In the genomic region with DNA sequence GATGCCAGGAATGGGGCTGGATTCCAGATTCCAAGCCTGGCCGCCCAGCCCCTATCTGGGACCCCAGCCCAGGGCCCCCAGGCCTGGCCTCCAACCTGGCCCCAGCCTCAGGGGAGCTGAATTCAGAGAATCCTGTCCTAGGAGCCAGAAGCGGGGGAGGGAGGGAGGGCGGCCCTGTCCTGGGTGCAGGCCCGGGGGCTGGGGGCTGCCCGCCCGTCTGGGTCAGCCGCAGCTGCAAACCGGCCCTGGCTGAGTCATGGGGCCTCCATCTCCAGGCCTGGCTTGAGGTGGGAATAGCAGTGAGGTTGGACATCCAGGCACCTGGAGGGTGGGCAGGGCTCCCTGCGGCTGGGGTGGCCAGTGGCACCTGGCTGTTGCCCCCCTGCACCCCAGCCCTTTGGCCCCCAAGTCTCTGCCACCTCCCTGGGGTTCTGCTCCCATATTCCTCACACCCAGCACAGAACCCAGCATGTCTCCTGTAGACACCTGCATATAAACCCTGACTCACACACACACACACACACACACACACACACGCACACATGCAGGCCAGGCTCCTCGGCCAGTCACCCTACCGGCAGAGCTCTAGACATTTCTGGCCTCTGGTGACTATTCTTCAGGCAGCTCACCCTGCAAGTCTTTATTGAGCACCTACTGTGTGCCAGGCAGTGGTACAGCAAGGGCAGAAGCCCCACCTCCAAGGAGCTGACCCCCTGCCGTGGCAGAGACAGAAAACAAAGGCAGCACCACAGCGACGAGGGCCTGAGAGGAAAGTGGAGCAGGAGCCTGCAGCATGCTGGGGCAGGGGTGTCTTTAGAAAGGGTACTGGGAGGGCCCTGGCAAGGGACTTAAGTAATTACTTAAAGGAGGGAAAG, we compare ENCODE assay signal across 21 cellular contexts. TPM values are rescaled to one million over a fixed set of nuclear protein-coding genes. Genes with fewer than 3 reads are reported as not detected.
A peak's percentile ranks its signal among the peaks of the same experiment; 100 is the strongest.
DNase-seq lines count a peak whose midpoint lies in the region; ATAC-seq, FAIRE-seq and TF ChIP-seq lines count a peak whose summit lies in the region.
"Had no signal": no experiment of that assay in that cellular context is flagged by ENCODE, and none has a peak within 500 bp of the region (broad histone marks: within the 10 kb centered on the region; RNA-seq: fewer than 3 reads in every experiment).

No MANE protein-coding gene starts in this region.

- no peak overlapping the region for H3K4me3 Mint-ChIP-seq in MCF 10A (ENCODE audit: unreplicated experiment)
- no peak overlapping the region for H3K4me3 Mint-ChIP-seq in astrocyte (ENCODE audit: unreplicated experiment)
- H3K4me3 Mint-ChIP-seq: activated CD4-positive, alpha-beta T cell treated with anti-CD3 and anti-CD28 coated beads, Interleukin-2, amount 10 ng/mL, durations not matched to agents 24 days and 14 days; CD14-positive monocyte; stimulated activated effector memory CD8-positive, alpha-beta T cell treated with anti-CD3 and anti-CD28 coated beads, Interleukin-12 subunit alpha, Interleukin-12 subunit beta, amount 100 ng/mL, for 72 hours had no signal

- H3K4me1 Mint-ChIP-seq in MCF 10A (ENCODE audit: insufficient read depth, unreplicated experiment) (peaks cover 17% of the 10 kb centered on the region), astrocyte (ENCODE audit: low read depth, unreplicated experiment) (peaks cover 29% of the 10 kb centered on the region)
- H3K4me1 Mint-ChIP-seq: activated CD4-positive, alpha-beta T cell treated with anti-CD3 and anti-CD28 coated beads, Interleukin-2, amount 10 ng/mL, durations not matched to agents 24 days and 14 days; stimulated activated effector memory CD8-positive, alpha-beta T cell treated with anti-CD3 and anti-CD28 coated beads, Interleukin-12 subunit alpha, Interleukin-12 subunit beta, amount 100 ng/mL, for 72 hours had no signal

- no peak overlapping the region for H3K4me2 ChIP-seq in astrocyte (ENCODE audit: low read length)
- H3K4me2 ChIP-seq: KMS-11 had no signal

- intact Hi-C loops in MCF 10A (cut with micrococcal nuclease) = no loop called here
- intact Hi-C loops in breast epithelium (cut with DNase I; ENCODE audit: low total_unique reads) = loop anchor here (10.0 kb wide), 1 partner anchor 110 kb away; no protein-coding TSS in a partner anchor
- intact Hi-C loops in kidney (cut with DNase I) = no loop called here

- no peak for ATAC-seq in GM21723 (IDR thresholded peaks at IDR 0.05; ENCODE audit: unreplicated experiment)
- no peak for ATAC-seq in GM18873 (IDR thresholded peaks at IDR 0.05; ENCODE audit: low FRiP score, unreplicated experiment)
- ATAC-seq: pancreas; stimulated activated effector memory CD8-positive, alpha-beta T cell treated with anti-CD3 and anti-CD28 coated beads, Interleukin-12 subunit alpha, Interleukin-12 subunit beta, amount 100 ng/mL, for 72 hours had no signal

- no peak overlapping the region for H3K9ac ChIP-seq in astrocyte (ENCODE audit: low read length)
- no peak overlapping the region for H3K9ac ChIP-seq in kidney (ENCODE audit: low read length in 2 of 2)
- H3K9ac ChIP-seq: KMS-11 had no signal

- H3K9me3 ChIP-seq in breast epithelium = no peaks in the 10 kb centered on the region
- no peaks in the 10 kb centered on the region for H3K9me3 ChIP-seq in astrocyte (ENCODE audit: insufficient read depth, low read depth, low read length)
- no peaks in the 10 kb centered on the region for H3K9me3 ChIP-seq in kidney (ENCODE audit: control insufficient read depth in 1 of 2, low read length in 2 of 2)
- H3K9me3 ChIP-seq: pancreas had no signal

- H4K20me1 ChIP-seq in astrocyte (ENCODE audit: insufficient read depth, low read length) = no peaks in the 10 kb centered on the region

- H3K27me3 ChIP-seq in breast epithelium = no peaks in the 10 kb centered on the region
- H3K27me3 ChIP-seq in astrocyte (ENCODE audit: insufficient read depth, low read length) = no peaks in the 10 kb centered on the region
- H3K27me3 ChIP-seq: cardiac muscle cell, pancreas had no signal

- no peak overlapping the region for H2AFZ ChIP-seq in astrocyte (ENCODE audit: low read depth, low read length)

- TF ChIP-seq CTCF in MCF 10A (IDR thresholded peaks at IDR 0.05; ENCODE audit: unreplicated experiment) (no peak), breast epithelium (IDR thresholded peaks at IDR 0.05) (no peak), astrocyte (IDR thresholded peaks at IDR 0.05; ENCODE audit: insufficient read depth, low read depth, low read length) (no peak), kidney (IDR thresholded peaks at IDR 0.05; ENCODE audit: borderline replicate concordance, extremely low read depth, insufficient read depth) (no peak)

- FAIRE-seq in astrocyte (lab: Jason Lieb, UNC) (no peak), kidney (lab: Jason Lieb, UNC) (no peak), GM12892 (lab: Jason Lieb, UNC) (no peak)
- FAIRE-seq: GM19239, pancreas had no signal

- H3K4me3 ChIP-seq in breast epithelium (no peak overlapping the region), astrocyte (ENCODE audit: insufficient read depth, low read depth, low read length) (no peak overlapping the region), kidney (ENCODE audit: low read length in 2 of 2) (no peak overlapping the region)
- H3K4me3 ChIP-seq: cardiac muscle cell, pancreas, skin epidermis had no signal

- H3K79me2 ChIP-seq in astrocyte (ENCODE audit: insufficient read depth, low read length) = no peaks in the 10 kb centered on the region

- H3K36me3 Mint-ChIP-seq in MCF 10A (ENCODE audit: insufficient read depth, unreplicated experiment) (no peaks in the 10 kb centered on the region), astrocyte (ENCODE audit: low read depth, unreplicated experiment) (no peaks in the 10 kb centered on the region)
- H3K36me3 Mint-ChIP-seq: stimulated activated effector memory CD8-positive, alpha-beta T cell treated with anti-CD3 and anti-CD28 coated beads, Interleukin-12 subunit alpha, Interleukin-12 subunit beta, amount 100 ng/mL, for 72 hours had no signal

- H3K27ac ChIP-seq in breast epithelium (no peak overlapping the region), astrocyte (ENCODE audit: low read depth, low read length) (no peak overlapping the region), kidney (ENCODE audit: low read depth in 2 of 2, low read length in 2 of 2) (no peak overlapping the region)
- H3K27ac ChIP-seq: KMS-11, pancreas, skin epidermis had no signal

- no peaks in the 10 kb centered on the region for H3K27me3 Mint-ChIP-seq in MCF 10A (ENCODE audit: insufficient read depth, unreplicated experiment)
- H3K27me3 Mint-ChIP-seq in astrocyte (ENCODE audit: low read depth, unreplicated experiment) = peaks cover 23% of the 10 kb centered on the region
- H3K27me3 Mint-ChIP-seq: activated CD4-positive, alpha-beta T cell treated with anti-CD3 and anti-CD28 coated beads, Interleukin-2, amount 10 ng/mL, durations not matched to agents 24 days and 14 days had no signal

- peaks cover 0 to 7% of the 10 kb centered on the region in 2 donors for H3K4me1 ChIP-seq in breast epithelium
- H3K4me1 ChIP-seq in astrocyte (ENCODE audit: insufficient read depth, low read length) = no peaks in the 10 kb centered on the region
- peaks cover 0 to 4% of the 10 kb centered on the region in 2 donors for H3K4me1 ChIP-seq in kidney (ENCODE audit: control insufficient read depth in 1 of 2, insufficient read depth in 1 of 2, low read depth in 1 of 2, low read length in 2 of 2)
- H3K4me1 ChIP-seq: pancreas had no signal

- H3K9me3 Mint-ChIP-seq in MCF 10A (ENCODE audit: unreplicated experiment) (no peaks in the 10 kb centered on the region), astrocyte (ENCODE audit: unreplicated experiment) (peaks cover 1% of the 10 kb centered on the region)
- H3K9me3 Mint-ChIP-seq: activated CD4-positive, alpha-beta T cell treated with anti-CD3 and anti-CD28 coated beads, Interleukin-2, amount 10 ng/mL, durations not matched to agents 24 days and 14 days; CD14-positive monocyte; stimulated activated effector memory CD8-positive, alpha-beta T cell treated with anti-CD3 and anti-CD28 coated beads, Interleukin-12 subunit alpha, Interleukin-12 subunit beta, amount 100 ng/mL, for 72 hours had no signal

- H3K27ac Mint-ChIP-seq in MCF 10A (ENCODE audit: low read depth, unreplicated experiment) (no peak overlapping the region), astrocyte (ENCODE audit: unreplicated experiment) (peak overlapping the region; percentile 53)
- H3K27ac Mint-ChIP-seq: activated CD4-positive, alpha-beta T cell treated with anti-CD3 and anti-CD28 coated beads, Interleukin-2, amount 10 ng/mL, durations not matched to agents 24 days and 14 days; stimulated activated effector memory CD8-positive, alpha-beta T cell treated with anti-CD3 and anti-CD28 coated beads, Interleukin-12 subunit alpha, Interleukin-12 subunit beta, amount 100 ng/mL, for 72 hours had no signal

- DNase-seq in MCF 10A (ENCODE audit: unreplicated experiment) = peak; percentile 34
- no peak for DNase-seq in breast epithelium (ENCODE audit: low spot score in 2 of 2)
- peak; percentile 58 for DNase-seq in astrocyte (ENCODE audit: low read depth)
- DNase-seq in kidney = peak; percentile 59
- DNase-seq in GM12892 (ENCODE audit: insufficient read length) = no peak
- DNase-seq in NCI-H187 treated with DMSO at 0.1 percent for 48 hours (lab: John Stamatoyannopoulos, UW) = no peak
- DNase-seq: activated CD4-positive, alpha-beta T cell treated with anti-CD3 and anti-CD28 coated beads, Interleukin-2, amount 10 ng/mL, durations not matched to agents 24 days and 14 days; activated CD8-positive, alpha-beta memory T cell treated with anti-CD3 and anti-CD28 coated beads, Interleukin-2, amount 50 U/mL, for 48 hours; activated naive CD4-positive, alpha-beta T cell treated with Interleukin-2 at 50 U/mL for 16 hours; NCI-H1417 treated with DMSO at 0.1 percent for 48 hours; NCI-H2227 treated with DMSO at 0.1 percent for 48 hours; T-helper 9 cell had no signal

- BruUV-seq in MCF 10A (replicated peaks; lab: Mats Ljungman, UMichigan) = no TSS peak

- H3K36me3 ChIP-seq in breast epithelium (no peaks in the 10 kb centered on the region), astrocyte (ENCODE audit: insufficient read depth, low read length) (no peaks in the 10 kb centered on the region), kidney (ENCODE audit: control insufficient read depth in 1 of 2, insufficient read depth in 2 of 2, low read length in 2 of 2) (no peaks in the 10 kb centered on the region)
- H3K36me3 ChIP-seq: cardiac muscle cell, pancreas had no signal

- CTCF ChIA-PET in MCF 10A (lab: Yijun Ruan, JAX) = interaction anchor here (0.6 kb wide), 1 partner anchor 257 kb away, joined by 4 read pairs; no protein-coding TSS in a partner anchor

- TF ChIP-seq POLR2A in breast epithelium (IDR thresholded peaks at IDR 0.05) = no peak
- TF ChIP-seq POLR2A in GM12892 (IDR thresholded peaks at IDR 0.05; ENCODE audit: low read depth, low read length) = no peak

- POLR2A ChIA-PET in MCF 10A (lab: Yijun Ruan, JAX) = no interaction called here

RNA-seq across cellular contexts. Expression of gene CDKN1C, which starts 50.4 kb away (rescaled TPM):
- total RNA-seq in MCF 10A (2022) (5.7 and 6.9 TPM in 2 replicates), breast epithelium (100 to 1,000 TPM in 1 of 3 donors, 10 to 100 TPM in 2; 48.2 to 136 (median 88.8) TPM), astrocyte (3.8 and 7.5 TPM in 2 replicates), kidney (54.8 TPM)
- polyA plus RNA-seq in kidney (ENCODE audit: insufficient read depth, low read depth, low replicate concordance) = 192 TPM
- polyA plus RNA-seq in GM12892 (2012; ENCODE audit: missing spikeins) = not detected

Comparison
In these comparisons a context has a peak if more than half of its experiments do, and no peak if none do; other contexts are left out.
1. DNase-seq: peak in MCF 10A (single experiment), astrocyte (single experiment) and kidney (single experiment); none in breast epithelium (0 of 2), GM12892 (single experiment) and NCI-H187 treated with DMSO at 0.1 percent for 48 hours (single experiment).